24 cellular contexts compared by ENCODE assay signal in the genomic region with DNA sequence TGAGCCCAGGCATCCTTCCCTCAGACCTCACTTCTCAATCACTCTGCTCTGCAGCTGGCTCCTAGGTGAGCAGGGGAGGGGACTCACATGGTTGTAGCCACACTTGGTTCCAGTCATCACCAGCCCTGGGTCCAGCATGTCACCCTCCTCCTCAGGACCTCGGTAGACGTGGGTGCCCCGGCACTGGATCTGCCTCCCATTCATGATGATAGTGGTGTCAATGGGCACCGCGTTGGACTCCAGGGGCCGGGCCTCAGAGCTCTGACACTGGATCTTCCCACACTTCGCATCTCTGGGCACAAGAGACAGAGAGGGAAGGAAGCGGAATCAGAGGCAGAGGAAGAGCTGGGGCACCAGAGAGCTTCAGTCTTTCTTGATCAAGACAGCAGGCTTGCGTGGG. TPM values are rescaled to one million over a fixed set of nuclear protein-coding genes. Genes with fewer than 3 reads are reported as not detected.
DNase-seq lines count a peak whose midpoint lies in the region; TF ChIP-seq lines count a peak whose summit lies in the region.
"Had no signal": no experiment of that assay in that cellular context is flagged by ENCODE, and none has a peak within 500 bp of the region (broad histone marks: within the 10 kb centered on the region; RNA-seq: fewer than 3 reads in every experiment).

No MANE protein-coding gene starts in this region.

- no peak overlapping the region for H3K4me3 Mint-ChIP-seq in activated CD4-positive, alpha-beta T cell treated with anti-CD3 and anti-CD28 coated beads, Interleukin-2, amount 10 ng/mL, durations not matched to agents 24 days and 14 days
- H3K4me3 Mint-ChIP-seq in HFFc6 = no peak overlapping the region; the same call in 1 of the 2 replicates
- H3K4me3 Mint-ChIP-seq in activated T-helper 1 cell treated with anti-CD3 and anti-CD28 coated beads, Interleukin-12 subunit alpha, Interleukin-12 subunit beta, Interleukin-2, Interleukin-4 antibody, amounts not matched to agents 30 ng/mL and 10 ng/mL and 1 ng/mL, durations not matched to agents 14 hours and 24 hours and 36 hours = no peak overlapping the region
- H3K4me3 Mint-ChIP-seq: CD8-positive, alpha-beta memory T cell had no signal

- TF ChIP-seq CTCF in HFFc6 (IDR thresholded peaks at IDR 0.05) = no peak
- no peak for TF ChIP-seq CTCF in sigmoid colon (IDR thresholded peaks at IDR 0.05)
- no peak for TF ChIP-seq CTCF in GM10248 (IDR thresholded peaks at IDR 0.05; ENCODE audit: control extremely low read depth, extremely low read depth, low read depth, missing control alignments)

- peak overlapping the region in 1 of 4 donors; percentile 1 for H3K27ac ChIP-seq in sigmoid colon
- H3K27ac ChIP-seq: C4-2B had no signal

- POLR2A ChIA-PET in GM10248 (lab: Yijun Ruan, JAX) = no interaction called here

- H3K36me3 ChIP-seq in sigmoid colon = peaks cover 9 to 99% (median 52%) of the 10 kb centered on the region in 4 donors

- no peaks in the 10 kb centered on the region for H3K27me3 ChIP-seq in sigmoid colon

- H3K4me1 ChIP-seq in sigmoid colon = peaks cover 0 to 1% (median 0%) of the 10 kb centered on the region in 4 donors

- H3K27me3 Mint-ChIP-seq in activated CD4-positive, alpha-beta T cell treated with anti-CD3 and anti-CD28 coated beads, Interleukin-2, amount 10 ng/mL, durations not matched to agents 24 days and 14 days = no peaks in the 10 kb centered on the region
- no peaks in the 10 kb centered on the region; the same call in 1 of the 2 replicates for H3K27me3 Mint-ChIP-seq in HFFc6 (ENCODE audit: insufficient read depth)
- no peaks in the 10 kb centered on the region for H3K27me3 Mint-ChIP-seq in activated T-helper 1 cell treated with anti-CD3 and anti-CD28 coated beads, Interleukin-12 subunit alpha, Interleukin-12 subunit beta, Interleukin-2, Interleukin-4 antibody, amounts not matched to agents 30 ng/mL and 10 ng/mL and 1 ng/mL, durations not matched to agents 14 hours and 24 hours and 36 hours (ENCODE audit: insufficient read depth)
- H3K27me3 Mint-ChIP-seq: CD8-positive, alpha-beta memory T cell had no signal

- peak overlapping the region; percentile 11 for H3K27ac Mint-ChIP-seq in activated CD4-positive, alpha-beta T cell treated with anti-CD3 and anti-CD28 coated beads, Interleukin-2, amount 10 ng/mL, durations not matched to agents 24 days and 14 days
- H3K27ac Mint-ChIP-seq in HFFc6 = peak overlapping the region; percentile 54; the same call in 1 of the 2 replicates
- H3K27ac Mint-ChIP-seq in activated T-helper 1 cell treated with anti-CD3 and anti-CD28 coated beads, Interleukin-12 subunit alpha, Interleukin-12 subunit beta, Interleukin-2, Interleukin-4 antibody, amounts not matched to agents 30 ng/mL and 10 ng/mL and 1 ng/mL, durations not matched to agents 14 hours and 24 hours and 36 hours = peak overlapping the region; percentile 77

- no peaks in the 10 kb centered on the region for H3K9me3 Mint-ChIP-seq in activated CD4-positive, alpha-beta T cell treated with anti-CD3 and anti-CD28 coated beads, Interleukin-2, amount 10 ng/mL, durations not matched to agents 24 days and 14 days
- H3K9me3 Mint-ChIP-seq in HFFc6 = no peaks in the 10 kb centered on the region
- no peaks in the 10 kb centered on the region for H3K9me3 Mint-ChIP-seq in activated T-helper 1 cell treated with anti-CD3 and anti-CD28 coated beads, Interleukin-12 subunit alpha, Interleukin-12 subunit beta, Interleukin-2, Interleukin-4 antibody, amounts not matched to agents 30 ng/mL and 10 ng/mL and 1 ng/mL, durations not matched to agents 14 hours and 24 hours and 36 hours
- H3K9me3 Mint-ChIP-seq: CD8-positive, alpha-beta memory T cell had no signal

- WGBS in sigmoid colon, 2 donors = 95 to 96% methylated on average over 9 of the region's 9 CpGs

- no peak overlapping the region for H3K4me3 ChIP-seq in sigmoid colon

- TF ChIP-seq POLR2A in sigmoid colon (IDR thresholded peaks at IDR 0.05) = no peak

- peaks cover 34% of the 10 kb centered on the region for H3K4me1 Mint-ChIP-seq in activated CD4-positive, alpha-beta T cell treated with anti-CD3 and anti-CD28 coated beads, Interleukin-2, amount 10 ng/mL, durations not matched to agents 24 days and 14 days
- no peaks in the 10 kb centered on the region for H3K4me1 Mint-ChIP-seq in HFFc6 (ENCODE audit: low read depth)
- H3K4me1 Mint-ChIP-seq in activated T-helper 1 cell treated with anti-CD3 and anti-CD28 coated beads, Interleukin-12 subunit alpha, Interleukin-12 subunit beta, Interleukin-2, Interleukin-4 antibody, amounts not matched to agents 30 ng/mL and 10 ng/mL and 1 ng/mL, durations not matched to agents 14 hours and 24 hours and 36 hours (ENCODE audit: low read depth) = peaks cover 48% of the 10 kb centered on the region

- intact Hi-C loops in activated CD4-positive, alpha-beta T cell treated with anti-CD3 and anti-CD28 coated beads, Interleukin-2, amount 10 ng/mL, durations not matched to agents 24 days and 14 days (cut with micrococcal nuclease) = no loop called here
- intact Hi-C loops in activated T-helper 1 cell treated with anti-CD3 and anti-CD28 coated beads, Interleukin-12 subunit alpha, Interleukin-12 subunit beta, Interleukin-2, Interleukin-4 antibody, amounts not matched to agents 30 ng/mL and 10 ng/mL and 1 ng/mL, durations not matched to agents 14 hours and 24 hours and 36 hours (cut with micrococcal nuclease) = no loop called here
- intact Hi-C loops in sigmoid colon (cut with DNase I) = no loop called here

- no peaks in the 10 kb centered on the region for H3K9me3 ChIP-seq in sigmoid colon

- H3K36me3 Mint-ChIP-seq in activated CD4-positive, alpha-beta T cell treated with anti-CD3 and anti-CD28 coated beads, Interleukin-2, amount 10 ng/mL, durations not matched to agents 24 days and 14 days (ENCODE audit: low read depth) = peaks cover 76% of the 10 kb centered on the region
- H3K36me3 Mint-ChIP-seq in HFFc6 (ENCODE audit: low read depth) = peaks cover 24% of the 10 kb centered on the region
- H3K36me3 Mint-ChIP-seq in activated T-helper 1 cell treated with anti-CD3 and anti-CD28 coated beads, Interleukin-12 subunit alpha, Interleukin-12 subunit beta, Interleukin-2, Interleukin-4 antibody, amounts not matched to agents 30 ng/mL and 10 ng/mL and 1 ng/mL, durations not matched to agents 14 hours and 24 hours and 36 hours (ENCODE audit: low read depth) = peaks cover 70% of the 10 kb centered on the region

- no peak for TF ChIP-seq EP300 in sigmoid colon (IDR thresholded peaks at IDR 0.05)

- no peak for DNase-seq in activated CD4-positive, alpha-beta T cell treated with anti-CD3 and anti-CD28 coated beads, Interleukin-2, amount 10 ng/mL, durations not matched to agents 24 days and 14 days
- no peak for DNase-seq in activated CD4-positive, alpha-beta T cell treated with anti-CD3 and anti-CD28 coated beads, Interleukin-2, amount 50 U/mL, for 4 hours
- DNase-seq in HFFc6 (no peak), sigmoid colon (peak; percentile 55), cerebellar nuclear complex (lab: John Stamatoyannopoulos, UW) (no peak), GM10248 (ENCODE audit: extremely low spot score) (no peak), LoVo (ENCODE audit: low spot score) (no peak)
- no peak for DNase-seq in activated T-helper 1 cell treated with anti-CD3 and anti-CD28 coated beads, Interleukin-12 subunit alpha, Interleukin-12 subunit beta, Interleukin-2, Interleukin-4 antibody, amounts not matched to agents 30 ng/mL and 10 ng/mL and 1 ng/mL, durations not matched to agents 14 hours and 24 hours and 36 hours (ENCODE audit: low spot score)
- DNase-seq: AML-193; Calu3; CD8-positive, alpha-beta memory T cell; DMS153; GDM1; GOT3; IMR-90; NCI-H1048; NCI-H1436; NCI-H187 treated with DMSO at 0.1 percent for 48 hours; NCI-H2107; NCI-H446 treated with DMSO at 0.1 percent for 48 hours; NCI-H526 treated with DMSO at 0.1 percent for 48 hours; OCI-M1 had no signal

- CTCF ChIA-PET in GM10248 (lab: Yijun Ruan, JAX) = interaction anchor here (0.6 to 1.1 kb wide), 4 partner anchors 9 to 122 kb away, joined by 3 to 4 read pairs (median 3); no protein-coding TSS in a partner anchor

RNA-seq across cellular contexts. Expression of gene NIPAL4, which starts 32.9 kb away (rescaled TPM):
- total RNA-seq in activated CD4-positive, alpha-beta T cell treated with anti-CD3 and anti-CD28 coated beads, Interleukin-2, amount 10 ng/mL, durations not matched to agents 24 days and 14 days = 2.2 and 2.7 TPM in 2 replicates
- under 1 TPM; 0.14 to 0.38 (median 0.22) TPM for total RNA-seq in HFFc6 (2021; fragmentation: NEBNext Ultra II Directional; extraction: Animal tissue kit (Norgen Biotek cat#: 25700))
- 2.2 and 2.3 TPM in 2 replicates for total RNA-seq in activated T-helper 1 cell treated with anti-CD3 and anti-CD28 coated beads, Interleukin-12 subunit alpha, Interleukin-12 subunit beta, Interleukin-2, Interleukin-4 antibody, amounts not matched to agents 30 ng/mL and 10 ng/mL and 1 ng/mL, durations not matched to agents 14 hours and 24 hours and 36 hours
- total RNA-seq in sigmoid colon = 1 to 10 TPM; 2.8 to 5.1 (median 4.9) TPM
- 1 to 10 TPM in 1 of 3 donors, not detected in 2; 1.3 TPM for polyA plus RNA-seq in sigmoid colon
- total RNA-seq: Right ventricle myocardium inferior had no signal
- polyA plus RNA-seq: CD8-positive, alpha-beta memory T cell had no signal

Comparison
In these comparisons a context has a peak if more than half of its experiments do, and no peak if none do; other contexts are left out.
1. H3K27ac Mint-ChIP-seq: peak in every context shown above with its lines; median percentile 77 in activated T-helper 1 cell treated with anti-CD3 and anti-CD28 coated beads, Interleukin-12 subunit alpha, Interleukin-12 subunit beta, Interleukin-2, Interleukin-4 antibody, amounts not matched to agents 30 ng/mL and 10 ng/mL and 1 ng/mL, durations not matched to agents 14 hours and 24 hours and 36 hours; 54 in HFFc6; 11 in activated CD4-positive, alpha-beta T cell treated with anti-CD3 and anti-CD28 coated beads, Interleukin-2, amount 10 ng/mL, durations not matched to agents 24 days and 14 days.